ENCODE assay signal across 11 cellular contexts in genomic region chr17:27914382-27914781, GRCh38.
"Had no signal": no experiment of that assay in that cellular context is flagged by ENCODE, and none has a peak within 500 bp of the region (broad histone marks: within the 10 kb centered on the region; RNA-seq: fewer than 3 reads in every experiment).

No MANE protein-coding gene starts in this region.

- FAIRE-seq: H1, H54 had no signal

- H3K4me2 ChIP-seq: GM23338 had no signal

- H3K4me1 ChIP-seq: HAP-1 had no signal

- H3K4me3 ChIP-seq: GM23248, GM23338, HAP-1 had no signal

- H3K27ac Mint-ChIP-seq: GM23338, H9, HFFc6 had no signal

- H3K9ac ChIP-seq: GM23248 had no signal

- H3K4me3 Mint-ChIP-seq: GM23338, H9, HFFc6 had no signal

- H3K36me3 ChIP-seq: HAP-1 had no signal

- ATAC-seq: GM23338, HCT116 had no signal

- H3K9me3 Mint-ChIP-seq: GM23338, HFFc6 had no signal

- H3K9me3 ChIP-seq: HAP-1 had no signal

- H3K27ac ChIP-seq: GM23248 had no signal

- DNase-seq: GM23248, GOT3, H7, H9, HCEC 1CT, HFFc6 had no signal

- H2AFZ ChIP-seq: GM23248, GM23338 had no signal
